33 cellular contexts compared by ENCODE assay signal in the genomic region with DNA sequence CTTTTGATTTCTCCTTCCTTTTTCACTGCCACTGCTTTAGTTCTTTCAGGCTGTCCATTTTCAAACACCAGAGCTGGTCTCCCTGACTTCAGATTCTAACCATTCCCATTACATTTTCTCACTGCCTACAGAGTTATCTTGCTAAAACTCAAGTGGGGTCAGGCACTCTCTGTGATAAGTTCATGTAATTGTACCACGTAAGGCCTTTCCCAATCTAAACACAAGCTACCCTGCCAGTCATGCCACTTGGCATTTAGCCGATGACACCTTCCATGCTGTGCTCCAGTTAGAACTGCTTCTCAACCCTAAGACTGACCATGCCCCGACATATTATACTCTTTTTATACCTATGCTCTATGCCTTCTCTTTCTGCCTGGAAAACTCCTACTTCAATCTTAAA.
"Had no signal": no experiment of that assay in that cellular context is flagged by ENCODE, and none has a peak within 500 bp of the region (broad histone marks: within the 10 kb centered on the region; RNA-seq: fewer than 3 reads in every experiment).

No MANE protein-coding gene starts in this region.

- H3K36me3 Mint-ChIP-seq: activated CD8-positive, alpha-beta memory T cell treated with anti-CD3 and anti-CD28 coated beads, Interleukin-2, amount 10 ng/mL, durations not matched to agents 7 days and 5 days; activated naive CD4-positive, alpha-beta T cell treated with anti-CD3 and anti-CD28 coated beads, Interleukin-2, amount 10 ng/mL, durations not matched to agents 7 days and 5 days; activated naive CD8-positive, alpha-beta T cell treated with anti-CD3 and anti-CD28 coated beads, Interleukin-2, amount 10 ng/mL, durations not matched to agents 7 days and 5 days; brain had no signal

- H3K27ac ChIP-seq: ascending aorta, breast epithelium, coronary artery, dorsolateral prefrontal cortex, WERI-Rb-1 had no signal

- H3K27me3 Mint-ChIP-seq: activated B cell treated with CpG ODN at 0.5 μM for 24 hours; activated CD8-positive, alpha-beta memory T cell treated with anti-CD3 and anti-CD28 coated beads, Interleukin-2, amount 10 ng/mL, durations not matched to agents 7 days and 5 days; activated naive CD4-positive, alpha-beta T cell treated with anti-CD3 and anti-CD28 coated beads, Interleukin-2, amount 10 ng/mL, durations not matched to agents 7 days and 5 days; activated naive CD8-positive, alpha-beta T cell treated with anti-CD3 and anti-CD28 coated beads, Interleukin-2, amount 10 ng/mL, durations not matched to agents 7 days and 5 days; central memory CD8-positive, alpha-beta T cell; dendritic cell treated with granulocyte-macrophage colony-stimulating factor and Interleukin-4, amounts not matched to agents 40 ng/mL and 50 ng/mL, for 4 days; T-helper 17 cell had no signal

- H3K27ac Mint-ChIP-seq: activated B cell treated with CpG ODN at 0.5 μM for 24 hours; activated CD8-positive, alpha-beta memory T cell treated with anti-CD3 and anti-CD28 coated beads, Interleukin-2, amount 10 ng/mL, durations not matched to agents 7 days and 5 days; activated CD8-positive, alpha-beta T cell treated with anti-CD3 and anti-CD28 coated beads, Interleukin-2, amount 10 ng/mL, durations not matched to agents 7 days and 5 days; activated naive CD4-positive, alpha-beta T cell treated with anti-CD3 and anti-CD28 coated beads, Interleukin-2, amount 10 ng/mL, durations not matched to agents 7 days and 5 days; activated naive CD4-positive, alpha-beta T cell treated with anti-CD3 and anti-CD28 coated beads, Interleukin-2, amount 50 U/mL, for 72 hours; activated naive CD8-positive, alpha-beta T cell treated with anti-CD3 and anti-CD28 coated beads, Interleukin-2, amount 10 ng/mL, durations not matched to agents 7 days and 5 days; activated T-helper 1 cell treated with anti-CD3 and anti-CD28 coated beads, Interleukin-12 subunit alpha, Interleukin-12 subunit beta, Interleukin-2, Interleukin-4 antibody, amounts not matched to agents 30 ng/mL and 10 ng/mL and 1 ng/mL, durations not matched to agents 14 hours and 24 hours and 36 hours; activated T-helper 2 cell treated with anti-CD3 and anti-CD28 coated beads, Interferon-gamma antibody, Interleukin-2, Interleukin-4, amounts not matched to agents 10 μg/mL and 5 μg/mL and 100 μg/mL, durations not matched to agents 14 hours and 24 hours and 36 hours; brain; dendritic cell treated with granulocyte-macrophage colony-stimulating factor and Interleukin-4, amounts not matched to agents 40 ng/mL and 50 ng/mL, for 4 days; endodermal cell; T-helper 17 cell; T-helper 2 cell treated with Interferon-gamma antibody and Interleukin-4, amounts not matched to agents 5 μg/mL and 100 μg/mL, for 36 hours had no signal

- DNase-seq: activated B cell treated with CpG ODN at 0.5 μM for 24 hours; activated CD4-positive, alpha-beta T cell treated with anti-CD3 and anti-CD28 coated beads for 48 hours; activated CD4-positive, alpha-beta T cell treated with anti-CD3 and anti-CD28 coated beads, Interleukin-2, amount 50 U/mL, for 1 hour; activated CD4-positive, alpha-beta T cell treated with anti-CD3 and anti-CD28 coated beads, Interleukin-2, amount 50 U/mL, for 48 hours; activated CD8-positive, alpha-beta memory T cell treated with anti-CD3 and anti-CD28 coated beads, Interleukin-2, amount 10 ng/mL, durations not matched to agents 7 days and 5 days; activated CD8-positive, alpha-beta memory T cell treated with anti-CD3 and anti-CD28 coated beads, Interleukin-2, amount 50 U/mL, for 4 hours; activated CD8-positive, alpha-beta T cell treated with anti-CD3 and anti-CD28 coated beads, Interleukin-2, amount 10 ng/mL, durations not matched to agents 7 days and 5 days; activated gamma-delta T cell; activated naive CD4-positive, alpha-beta T cell; activated naive CD4-positive, alpha-beta T cell treated with anti-CD3 and anti-CD28 coated beads, Interleukin-2, amount 10 ng/mL, durations not matched to agents 7 days and 5 days; activated naive CD8-positive, alpha-beta T cell treated with anti-CD3 and anti-CD28 coated beads, Interleukin-2, amount 10 ng/mL, durations not matched to agents 7 days and 5 days; activated T-cell treated with anti-CD3 and anti-CD28 coated beads, Interleukin-2, amount 50 U/mL, for 1 hour; activated T-cell treated with anti-CD3 and anti-CD28 coated beads, Interleukin-2, amount 50 U/mL, for 48 hours; dorsolateral prefrontal cortex; effector memory CD4-positive, alpha-beta T cell; endodermal cell; foreskin fibroblast; head of caudate nucleus; T-helper 17 cell; T1000; WERI-Rb-1 had no signal

- ATAC-seq: activated CD4-positive, CD25-positive, alpha-beta regulatory T cell treated with anti-CD3 and anti-CD28 coated beads, Interleukin-2, amount 50 U/mL, for 24 hours; activated CD8-positive, alpha-beta memory T cell treated with anti-CD3 and anti-CD28 coated beads, Interleukin-2, amount 10 ng/mL, durations not matched to agents 7 days and 5 days; activated CD8-positive, alpha-beta T cell treated with anti-CD3 and anti-CD28 coated beads, Interleukin-2, amount 10 ng/mL, durations not matched to agents 7 days and 5 days; activated naive CD4-positive, alpha-beta T cell treated with anti-CD3 and anti-CD28 coated beads, Interleukin-2, amount 50 U/mL, for 72 hours; esophagus mucosa; T-helper 17 cell had no signal

- H3K9me3 Mint-ChIP-seq: endodermal cell had no signal

- H3K4me1 Mint-ChIP-seq: activated B cell treated with CpG ODN at 0.5 μM for 24 hours; activated CD8-positive, alpha-beta memory T cell treated with anti-CD3 and anti-CD28 coated beads, Interleukin-2, amount 10 ng/mL, durations not matched to agents 7 days and 5 days; activated naive CD4-positive, alpha-beta T cell treated with anti-CD3 and anti-CD28 coated beads, Interleukin-2, amount 10 ng/mL, durations not matched to agents 7 days and 5 days; activated naive CD8-positive, alpha-beta T cell treated with anti-CD3 and anti-CD28 coated beads, Interleukin-2, amount 10 ng/mL, durations not matched to agents 7 days and 5 days; brain; central memory CD8-positive, alpha-beta T cell; T-helper 17 cell had no signal

- H3K4me3 ChIP-seq: ascending aorta, breast epithelium, coronary artery, dorsolateral prefrontal cortex had no signal

- H3K9me3 ChIP-seq: ascending aorta, breast epithelium had no signal

- H3K4me1 ChIP-seq: ascending aorta, breast epithelium had no signal

- H3K27me3 ChIP-seq: ascending aorta, breast epithelium, dorsolateral prefrontal cortex had no signal

- H3K4me3 Mint-ChIP-seq: activated B cell treated with CpG ODN at 0.5 μM for 24 hours; activated CD8-positive, alpha-beta memory T cell treated with anti-CD3 and anti-CD28 coated beads, Interleukin-2, amount 10 ng/mL, durations not matched to agents 7 days and 5 days; activated CD8-positive, alpha-beta T cell treated with anti-CD3 and anti-CD28 coated beads, Interleukin-2, amount 10 ng/mL, durations not matched to agents 7 days and 5 days; activated naive CD4-positive, alpha-beta T cell treated with anti-CD3 and anti-CD28 coated beads, Interleukin-2, amount 10 ng/mL, durations not matched to agents 7 days and 5 days; activated naive CD8-positive, alpha-beta T cell treated with anti-CD3 and anti-CD28 coated beads, Interleukin-2, amount 10 ng/mL, durations not matched to agents 7 days and 5 days; activated T-helper 1 cell treated with anti-CD3 and anti-CD28 coated beads, Interleukin-12 subunit alpha, Interleukin-12 subunit beta, Interleukin-2, Interleukin-4 antibody, amounts not matched to agents 30 ng/mL and 10 ng/mL and 1 ng/mL, durations not matched to agents 14 hours and 24 hours and 36 hours; brain; central memory CD8-positive, alpha-beta T cell; dendritic cell treated with granulocyte-macrophage colony-stimulating factor and Interleukin-4, amounts not matched to agents 40 ng/mL and 50 ng/mL, for 4 days; endodermal cell; T-helper 17 cell; T-helper 2 cell treated with Interferon-gamma antibody and Interleukin-4, amounts not matched to agents 5 μg/mL and 100 μg/mL, for 36 hours had no signal

- H3K36me3 ChIP-seq: ascending aorta, breast epithelium, WERI-Rb-1 had no signal
